ENCODE assay signal across 10 cellular contexts in the genomic region with DNA sequence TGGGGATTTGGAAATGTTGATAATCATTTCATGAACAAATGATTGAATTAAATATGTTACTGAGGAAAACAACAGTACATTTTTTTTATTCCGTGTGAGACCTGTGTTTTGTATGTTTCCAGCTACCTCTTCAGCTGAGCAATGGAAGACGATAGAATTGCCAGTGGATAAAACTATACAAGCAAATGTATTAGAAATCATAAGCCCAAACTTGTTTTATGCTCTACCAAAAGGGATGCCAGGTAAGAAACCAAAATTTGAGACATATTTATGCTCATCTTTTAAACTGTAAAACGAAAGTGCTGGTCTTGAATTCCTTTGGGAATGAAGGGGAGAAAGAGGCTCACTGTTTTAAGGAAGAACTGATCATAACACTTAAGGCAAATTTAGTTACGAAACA. TPM values are rescaled to one million over a fixed set of nuclear protein-coding genes. Genes with fewer than 3 reads are reported as not detected.
"Had no signal": no experiment of that assay in that cellular context is flagged by ENCODE, and none has a peak within 500 bp of the region (broad histone marks: within the 10 kb centered on the region; RNA-seq: fewer than 3 reads in every experiment).

No MANE protein-coding gene starts in this region.

- H3K9me3 Mint-ChIP-seq: GM23338, H9, HFFc6 had no signal

- H3K4me3 Mint-ChIP-seq: GM23338, H9, HFFc6, IgD-negative memory B cell had no signal

- H3K4me1 Mint-ChIP-seq: GM23338, H9, IgD-negative memory B cell had no signal

- H2AFZ ChIP-seq: GM23338 had no signal

- ATAC-seq: GM23338 had no signal

- H3K4me3 ChIP-seq: GM23338 had no signal

- H3K36me3 Mint-ChIP-seq: IgD-negative memory B cell had no signal

- H3K4me2 ChIP-seq: GM23338 had no signal

- FAIRE-seq: H1, H54, HTR-8/SVneo had no signal

- H3K27ac Mint-ChIP-seq: GM23338, H9, HFFc6, IgD-negative memory B cell had no signal

- DNase-seq: H9, HCEC 1CT, HFFc6, KBM-7 had no signal

RNA-seq across cellular contexts. Expression of gene VWA2, which starts 17.8 kb away (rescaled TPM):
- polyA plus RNA-seq: IgD-negative memory B cell had no signal

RNA-seq across cellular contexts. Expression of gene TDRD1, which starts 42.1 kb away (rescaled TPM):
- total RNA-seq: HFFc6, HT-29 had no signal
- polyA plus RNA-seq: IgD-negative memory B cell had no signal
